In the genomic region with DNA sequence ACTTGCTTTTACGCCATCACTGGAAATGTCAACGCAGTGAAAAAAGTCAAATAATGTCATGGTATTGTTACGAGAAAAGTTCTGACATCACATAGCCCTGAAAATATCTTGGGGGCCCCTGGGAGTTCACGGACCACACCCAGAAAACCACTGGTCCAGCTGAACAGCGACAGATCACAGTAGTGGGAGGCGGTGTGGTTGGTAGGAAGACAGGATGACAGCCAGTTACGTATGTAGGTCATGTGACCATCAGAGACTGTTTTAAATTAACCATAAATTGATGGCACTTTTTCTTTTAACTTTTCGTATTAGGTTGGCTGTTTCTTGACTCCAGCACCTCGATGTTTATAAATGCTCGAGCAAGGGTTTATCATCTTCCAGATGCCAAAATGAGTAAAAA, we compare ENCODE assay signal across 16 cellular contexts. TPM values are rescaled to one million over a fixed set of nuclear protein-coding genes. Genes with fewer than 3 reads are reported as not detected.
DNase-seq lines count a peak whose midpoint lies in the region; ATAC-seq, FAIRE-seq and TF ChIP-seq lines count a peak whose summit lies in the region.
"Had no signal": no experiment of that assay in that cellular context is flagged by ENCODE, and none has a peak within 500 bp of the region (broad histone marks: within the 10 kb centered on the region; RNA-seq: fewer than 3 reads in every experiment).

No MANE protein-coding gene starts in this region.

- H3K79me2 ChIP-seq in HepG2 (ENCODE audit: insufficient read depth, low read length) (no peaks in the 10 kb centered on the region), K562 (ENCODE audit: control insufficient read depth, insufficient read depth, low read length) (no peaks in the 10 kb centered on the region)

- H3K27me3 Mint-ChIP-seq in mesothelial cell of epicardium (ENCODE audit: low read depth): no peaks in the 10 kb centered on the region
- H3K27me3 Mint-ChIP-seq: CD4-positive, CD25-positive, alpha-beta regulatory T cell had no signal

- TF ChIP-seq EP300 in HepG2 (IDR thresholded peaks at IDR 0.05; ENCODE audit: low read depth in 2 of 2, low read length in 2 of 2): no peak
- no peak for TF ChIP-seq EP300 in HepG2 (CRISPR knock-in tag; IDR thresholded peaks at IDR 0.05; ENCODE audit: borderline replicate concordance)
- no peak for TF ChIP-seq EP300 in K562 (IDR thresholded peaks at IDR 0.05; ENCODE audit: low read length)

- DNase-seq in HepG2 (ENCODE audit: low spot score) (no peak), right lobe of liver (no peak), K562 (ENCODE audit: extremely low read depth in 1 of 4, low spot score in 3 of 4) (peak in 2 of 4 experiments; percentile 13 to 14), fibroblast of mammary gland (ENCODE audit: low read depth) (peak; percentile 65), kidney tubule cell (ENCODE audit: low spot score) (no peak), mesothelial cell of epicardium (ENCODE audit: low spot score in 2 of 2, unreplicated experiment in 2 of 2) (no peak)
- DNase-seq: 8988T, ACHN, Calu3, DMS 273 treated with DMSO at 0.1 percent for 48 hours, GOT3, H9 had no signal

- BruUV-seq in HepG2 (replicated peaks; lab: Mats Ljungman, UMichigan): no TSS peak
- BruUV-seq in K562 (replicated peaks; lab: Mats Ljungman, UMichigan): no TSS peak

- H3K9me3 Mint-ChIP-seq in mesothelial cell of epicardium: peaks cover 6% of the 10 kb centered on the region
- H3K9me3 Mint-ChIP-seq: CD4-positive, CD25-positive, alpha-beta regulatory T cell; H9 had no signal

- no peak for ATAC-seq in HepG2
- no peak for ATAC-seq in right lobe of liver
- no peak for ATAC-seq in K562
- no peak for ATAC-seq in SK-N-SH treated with all-trans-retinoic acid at 6 μM for 48 hours

- no peaks in the 10 kb centered on the region for H3K9me3 ChIP-seq in HepG2 (ENCODE audit: low read length)
- H3K9me3 ChIP-seq in right lobe of liver: no peaks in the 10 kb centered on the region
- H3K9me3 ChIP-seq in K562 (replicated peaks; ENCODE audit: control insufficient read depth, insufficient read depth, low read depth, low read length): no peaks in the 10 kb centered on the region

- TF ChIP-seq RAD21 in HepG2 (CRISPR knock-in tag; IDR thresholded peaks at IDR 0.05) (no peak), K562 (CRISPR knock-in tag; conservative IDR thresholded peaks at IDR 0.05 in 1 of 2, IDR thresholded peaks at IDR 0.05 in 1 of 2) (no peak)

- peaks cover 16% of the 10 kb centered on the region for H3K4me1 Mint-ChIP-seq in mesothelial cell of epicardium
- H3K4me1 Mint-ChIP-seq: H9 had no signal

- CTCF ChIA-PET in HepG2 (lab: Yijun Ruan, JAX; ENCODE audit: low intra/inter-chr PET ratio, low total read pairs): no interaction called here
- CTCF ChIA-PET in K562 (lab: Yijun Ruan, JAX; ENCODE audit: low intra/inter-chr PET ratio): no interaction called here

- FAIRE-seq in HepG2 (lab: Jason Lieb, UNC) (no peak), K562 (lab: Jason Lieb, UNC) (no peak)
- FAIRE-seq: HTR-8/SVneo had no signal

- H3K36me3 Mint-ChIP-seq in mesothelial cell of epicardium: peaks cover 38% of the 10 kb centered on the region

- no peaks in the 10 kb centered on the region for H3K9me1 ChIP-seq in K562 (ENCODE audit: control insufficient read depth, insufficient read depth, low read length)

- TF ChIP-seq POLR2A in HepG2 (IDR thresholded peaks at IDR 0.05; ENCODE audit: insufficient read depth in 1 of 2, low read depth in 2 of 2, low read length in 2 of 2) (no peak), right lobe of liver (IDR thresholded peaks at IDR 0.05) (no peak), K562 (conservative IDR thresholded peaks at IDR 0.05) (no peak)

- 88% methylated on average over 10 of the region's 10 CpGs for WGBS in HepG2 (ENCODE audit: low lambda C conversion rate)
- WGBS in right lobe of liver (ENCODE audit: insufficient coverage, low coverage, low lambda C conversion rate, missing lambda C conversion rate): 79% methylated on average over 10 of the region's 10 CpGs
- WGBS in K562 (ENCODE audit: insufficient coverage, low coverage, missing lambda C conversion rate): 68% methylated on average over 10 of the region's 10 CpGs

- intact Hi-C loops in HepG2 (cut with micrococcal nuclease; ENCODE audit: unreplicated experiment) (no loop called here), right lobe of liver (cut with DNase I) (no loop called here), K562 (cut with micrococcal nuclease) (no loop called here)

- peaks cover 6% of the 10 kb centered on the region for H3K4me1 ChIP-seq in HepG2 (ENCODE audit: insufficient read depth, low read length)
- peaks cover 0 to 8% (median 4%) of the 10 kb centered on the region in 4 donors for H3K4me1 ChIP-seq in right lobe of liver
- H3K4me1 ChIP-seq in K562 (replicated peaks in 1 of 2; ENCODE audit: control insufficient read depth in 2 of 2, insufficient read depth in 2 of 2, low read length in 2 of 2): no peaks in the 10 kb centered on the region

- H3K27ac Mint-ChIP-seq in mesothelial cell of epicardium: no peak overlapping the region
- H3K27ac Mint-ChIP-seq: CD4-positive, CD25-positive, alpha-beta regulatory T cell; H9 had no signal

- H3K9ac ChIP-seq in HepG2 (ENCODE audit: insufficient read depth, low read depth, low read length): no peak overlapping the region
- no peak overlapping the region for H3K9ac ChIP-seq in K562 (ENCODE audit: insufficient read depth in 1 of 2, low read depth in 2 of 2, low read length in 2 of 2)
- H3K9ac ChIP-seq: BLaER1 treated with 17β-estradiol and CSF1 and Interleukin-3, amounts not matched to agents 10 nM and 100 nM had no signal

- H3K36me3 ChIP-seq in HepG2 (replicated peaks in 1 of 2; ENCODE audit: control insufficient read depth in 1 of 2, insufficient read depth in 2 of 2, low read length in 2 of 2) (peaks cover 6 to 22% of the 10 kb centered on the region in 2 experiments), right lobe of liver (peaks cover 0 to 21% (median 11%) of the 10 kb centered on the region in 4 donors), K562 (ENCODE audit: control insufficient read depth, insufficient read depth, low read length) (peaks cover 19% of the 10 kb centered on the region; the same call in 2 of the 3 replicates)

- H4K20me1 ChIP-seq in HepG2 (ENCODE audit: insufficient read depth, low read length) (no peaks in the 10 kb centered on the region), K562 (replicated peaks; ENCODE audit: control insufficient read depth, insufficient read depth, low read length) (no peaks in the 10 kb centered on the region)
- H4K20me1 ChIP-seq: BLaER1 treated with 17β-estradiol and CSF1 and Interleukin-3, amounts not matched to agents 10 nM and 100 nM had no signal

- TF ChIP-seq CTCF in HepG2 (CRISPR knock-in tag; IDR thresholded peaks at IDR 0.05): no peak
- TF ChIP-seq CTCF in right lobe of liver (IDR thresholded peaks at IDR 0.05): no peak
- no peak for TF ChIP-seq CTCF in K562 (IDR thresholded peaks at IDR 0.05 in 2 of 3, conservative IDR thresholded peaks at IDR 0.05 in 1 of 3; ENCODE audit: insufficient read depth in 2 of 3, low read depth in 1 of 3, low read length in 3 of 3)
- no peak for TF ChIP-seq CTCF in fibroblast of mammary gland (conservative IDR thresholded peaks at IDR 0.05; ENCODE audit: control insufficient read depth, insufficient read depth, low read depth, low read length)
- no peak for TF ChIP-seq CTCF in mesothelial cell of epicardium (IDR thresholded peaks at IDR 0.05; ENCODE audit: unreplicated experiment)

- no peaks in the 10 kb centered on the region for H3K27me3 ChIP-seq in HepG2 (ENCODE audit: control insufficient read depth in 1 of 2, insufficient read depth in 2 of 2, low read length in 2 of 2)
- H3K27me3 ChIP-seq in right lobe of liver: no peaks in the 10 kb centered on the region
- no peaks in the 10 kb centered on the region for H3K27me3 ChIP-seq in K562 (ENCODE audit: control insufficient read depth in 2 of 2, insufficient read depth in 2 of 2, low read length in 2 of 2)
- H3K27me3 ChIP-seq: BLaER1 treated with 17β-estradiol and CSF1 and Interleukin-3, amounts not matched to agents 10 nM and 100 nM had no signal

- H3K4me2 ChIP-seq in HepG2 (ENCODE audit: low read depth, low read length) (no peak overlapping the region), K562 (ENCODE audit: insufficient read depth, low read length) (no peak overlapping the region)

- H3K4me3 Mint-ChIP-seq in mesothelial cell of epicardium: no peak overlapping the region
- H3K4me3 Mint-ChIP-seq: CD4-positive, CD25-positive, alpha-beta regulatory T cell; H9 had no signal

- H3K27ac ChIP-seq in HepG2 (ENCODE audit: extremely low read length, insufficient read depth, low read length) (no peak overlapping the region), right lobe of liver (no peak overlapping the region), K562 (ENCODE audit: extremely low read depth, low read depth, low read length) (no peak overlapping the region)
- H3K27ac ChIP-seq: BLaER1 treated with 17β-estradiol and CSF1 and Interleukin-3, amounts not matched to agents 10 nM and 100 nM had no signal

- POLR2A ChIA-PET in HepG2 (lab: Yijun Ruan, JAX) (no interaction called here), K562 (lab: Yijun Ruan, JAX) (interaction anchor here (0.6 kb wide), 1 partner anchor 354 kb away, joined by 3 read pairs; no protein-coding TSS in a partner anchor)

- in situ Hi-C loops in HepG2 (cut with HindIII; ENCODE audit: extremely low pct_ligation_motif_present, low pct_unique_long_range_greater_than_20kb) (loop anchor here (10.0 kb wide), 1 partner anchor 263 kb away; no protein-coding TSS in a partner anchor), K562 (cut with MboI) (no loop called here)

- H2AFZ ChIP-seq in HepG2 (ENCODE audit: low read length) (no peak overlapping the region), K562 (ENCODE audit: low read depth, low read length) (no peak overlapping the region)

- H3K4me3 ChIP-seq in HepG2 (replicated peaks in 1 of 3; ENCODE audit: insufficient read depth in 1 of 3, low read depth in 2 of 3, low read length in 3 of 3) (no peak overlapping the region), right lobe of liver (no peak overlapping the region), K562 (no peak overlapping the region), fibroblast of mammary gland (ENCODE audit: control insufficient read depth, low read depth, low read length) (no peak overlapping the region)
- H3K4me3 ChIP-seq: BLaER1 treated with 17β-estradiol and CSF1 and Interleukin-3, amounts not matched to agents 10 nM and 100 nM had no signal

RNA-seq across cellular contexts. Expression of a gene that starts 11.9 kb away (rescaled TPM):
- total RNA-seq in HepG2 (2016; rRNA removed; fragmentation: Illumina TruSeq; extraction: Trizol): 15.2 and 27.9 TPM in 2 replicates
- total RNA-seq in HepG2 (2016; cell fraction: cytosol; rRNA removed; fragmentation: Illumina TruSeq; extraction: Trizol; ENCODE audit: low read depth): 15.7 and 17.8 TPM in 2 replicates
- total RNA-seq in HepG2 (2016; cell fraction: insoluble cytoplasmic fraction; rRNA removed; fragmentation: Illumina TruSeq; extraction: Trizol): 15.2 and 33.1 TPM in 2 replicates
- total RNA-seq in HepG2 (2016; cell fraction: membrane; rRNA removed; fragmentation: Illumina TruSeq; extraction: Trizol): 5.6 and 5.8 TPM in 2 replicates
- 13.3 and 14.1 TPM in 2 replicates for total RNA-seq in HepG2 (2016; cell fraction: nucleus; rRNA removed; fragmentation: Illumina TruSeq; extraction: Trizol)
- polyA plus RNA-seq in HepG2 (2011; rRNA removed): 5.4 and 5.7 TPM in 2 replicates
- polyA plus RNA-seq in HepG2 (2011; cell fraction: cytosol; rRNA removed): 1.7 and 2.7 TPM in 2 replicates
- 3.0 and 4.3 TPM in 2 replicates for polyA plus RNA-seq in HepG2 (2011; cell fraction: nucleus; rRNA removed)
- polyA plus RNA-seq in HepG2 (2012): 6.4 and 8.2 TPM in 2 replicates
- polyA plus RNA-seq in HepG2 (2016; cell fraction: cytosol; fragmentation: Illumina TruSeq; extraction: Trizol; ENCODE audit: low read depth): 0.23 and 0.35 TPM in 2 replicates
- 8.7 and 9.8 TPM in 2 replicates for polyA plus RNA-seq in HepG2 (2016; cell fraction: insoluble cytoplasmic fraction; fragmentation: Illumina TruSeq; extraction: Trizol; ENCODE audit: low read depth)
- 0.58 and 0.98 TPM in 2 replicates for polyA plus RNA-seq in HepG2 (2016; cell fraction: membrane; fragmentation: Illumina TruSeq; extraction: Trizol; ENCODE audit: low read depth)
- polyA plus RNA-seq in HepG2 (2016; cell fraction: nucleus; fragmentation: Illumina TruSeq; extraction: Trizol; ENCODE audit: insufficient read depth, low read depth): 8.7 and 13.2 TPM in 2 replicates
- polyA minus RNA-seq in HepG2 (2011; rRNA and poly(A)+ RNA removed; ENCODE audit: low replicate concordance): 26.2 and 26.7 TPM in 2 replicates
- polyA minus RNA-seq in HepG2 (2011; cell fraction: cytosol; rRNA and poly(A)+ RNA removed): 19.2 and 21.1 TPM in 2 replicates
- 15.1 and 21.3 TPM in 2 replicates for polyA minus RNA-seq in HepG2 (2011; cell fraction: nucleus; rRNA and poly(A)+ RNA removed)
- total RNA-seq in right lobe of liver: 1 to 10 TPM; 3.4 to 7.3 (median 5.7) TPM
- total RNA-seq in K562 (2011; cell fraction: chromatin; rRNA removed; ENCODE audit: low replicate concordance): 5.6 and 18.6 TPM in 2 replicates
- 3.7 and 4.6 TPM in 2 replicates for total RNA-seq in K562 (2011; cell fraction: nucleolus; rRNA removed)
- 6.3 and 7.7 TPM in 2 replicates for total RNA-seq in K562 (2011; cell fraction: nucleoplasm; rRNA removed)
- 3.7 and 4.3 TPM in 2 replicates for total RNA-seq in K562 (2014; rRNA removed)
- 6.0 and 8.8 TPM in 2 replicates for total RNA-seq in K562 (2014; rRNA removed; fragmentation: Illumina TruSeq; extraction: Trizol)
- total RNA-seq in K562 (2015; rRNA removed; fragmentation: Illumina TruSeq; extraction: Trizol): 5.1 and 7.4 TPM in 2 replicates
- 7.3 and 10.5 TPM in 2 replicates for total RNA-seq in K562 (2021)
- 5.9 and 7.0 TPM in 2 replicates for polyA plus RNA-seq in K562 (2011; rRNA removed)
- polyA plus RNA-seq in K562 (2011; cell fraction: cytosol; rRNA removed): 1.9 and 2.4 TPM in 2 replicates
- polyA plus RNA-seq in K562 (2011; cell fraction: nucleus; rRNA removed): 3.2 and 3.8 TPM in 2 replicates
- 3.1 and 4.7 TPM in 2 replicates for polyA plus RNA-seq in K562 (2012)
- polyA plus RNA-seq in K562 (2014; fragmentation: Illumina TruSeq; extraction: Trizol): 3.4 and 5.0 TPM in 2 replicates
- 1 to 10 TPM; 4.4 to 7.7 TPM for polyA plus RNA-seq in K562 (2014; fragmentation: Nextera tagmentation; extraction: Ambion mirVana)
- polyA plus RNA-seq in K562 (2014; rRNA removed): 2.7 and 4.9 TPM in 2 replicates
- polyA minus RNA-seq in K562 (2011; rRNA and poly(A)+ RNA removed): 11.1 and 12.4 TPM in 2 replicates
- polyA minus RNA-seq in K562 (2011; cell fraction: cytosol; rRNA and poly(A)+ RNA removed): 5.2 and 5.6 TPM in 2 replicates
- 2.7 and 5.0 TPM in 2 replicates for polyA minus RNA-seq in K562 (2011; cell fraction: nucleus; rRNA and poly(A)+ RNA removed)
- 12.1 to 16.4 TPM (median 16.1 TPM) in 3 replicates for total RNA-seq in mesothelial cell of epicardium
